In genomic region chr14:49497725-49498348, GRCh38 we compare ENCODE assay signal across 8 cellular contexts.
DNase-seq lines count a peak whose midpoint lies in the region; ATAC-seq and TF ChIP-seq lines count a peak whose summit lies in the region.

No MANE protein-coding gene starts in this region.

- BruUV-seq in OCI-LY7 (replicated peaks; lab: Mats Ljungman, UMichigan) = no TSS peak

- peak; percentile 98 to 99 for TF ChIP-seq RAD21 in liver (IDR thresholded peaks at IDR 0.05)

- no peak overlapping the region for H3K27ac ChIP-seq in heart left ventricle
- no peak overlapping the region for H3K27ac ChIP-seq in Karpas-422 (ENCODE audit: low read length)
- H3K27ac ChIP-seq in OCI-LY7 (ENCODE audit: low read depth, low read length, poor library complexity, severe bottlenecking) = no peak overlapping the region
- no peak overlapping the region for H3K27ac ChIP-seq in liver (ENCODE audit: low read depth in 1 of 2, low read length in 2 of 2)

- H3K36me3 ChIP-seq in heart left ventricle (no peaks in the 10 kb centered on the region), H7 (replicated peaks; ENCODE audit: control insufficient read depth, insufficient read depth, low read length) (no peaks in the 10 kb centered on the region), Karpas-422 (ENCODE audit: insufficient read depth, low read length) (no peaks in the 10 kb centered on the region), OCI-LY7 (ENCODE audit: insufficient read depth, low read length) (no peaks in the 10 kb centered on the region), liver (ENCODE audit: control insufficient read depth in 4 of 4, insufficient read depth in 3 of 4, low read depth in 1 of 4, low read length in 3 of 4) (no peaks in the 10 kb centered on the region)

- H3K4me2 ChIP-seq in Karpas-422 (ENCODE audit: low read depth, low read length, poor library complexity, severe bottlenecking) (no peak overlapping the region), OCI-LY7 (ENCODE audit: low read length) (no peak overlapping the region)

- no peaks in the 10 kb centered on the region for H3K79me2 ChIP-seq in Karpas-422 (ENCODE audit: low read length)
- no peaks in the 10 kb centered on the region for H3K79me2 ChIP-seq in OCI-LY7 (ENCODE audit: insufficient read depth, low read depth, low read length)

- no peaks in the 10 kb centered on the region for H3K9me2 ChIP-seq in Karpas-422 (replicated peaks; ENCODE audit: insufficient read depth, low read length)
- no peaks in the 10 kb centered on the region for H3K9me2 ChIP-seq in OCI-LY7 (ENCODE audit: insufficient read depth, low read length)

- H3K27me3 ChIP-seq in heart left ventricle (peaks cover 0 to 7% (median 0%) of the 10 kb centered on the region in 9 donors), H7 (ENCODE audit: control insufficient read depth, insufficient read depth, low read length) (no peaks in the 10 kb centered on the region), Karpas-422 (ENCODE audit: low read length) (no peaks in the 10 kb centered on the region), liver (ENCODE audit: control insufficient read depth in 4 of 4, insufficient read depth in 4 of 4, low read length in 3 of 4) (no peaks in the 10 kb centered on the region)

- H3K9ac ChIP-seq in Karpas-422 (ENCODE audit: low read length) (no peak overlapping the region), liver (ENCODE audit: low read depth in 1 of 2, low read length in 2 of 2) (no peak overlapping the region)

- TF ChIP-seq CTCF in heart left ventricle (IDR thresholded peaks at IDR 0.05) (peak; percentile 68 to 89 (median 83)), OCI-LY7 (conservative IDR thresholded peaks at IDR 0.05; ENCODE audit: low read length) (peak; percentile 94), cardiac fibroblast (IDR thresholded peaks at IDR 0.05; ENCODE audit: low read depth, low read length) (peak; percentile 79), liver (IDR thresholded peaks at IDR 0.05; ENCODE audit: low read depth, low read length, missing input control) (peak; percentile 94)

- 21 to 23% (median 22%) methylated on average over 7 of the region's 7 CpGs for WGBS in heart left ventricle, 4 donors
- WGBS in liver = 17% methylated on average over 7 of the region's 7 CpGs

- no peak overlapping the region for H3K4me3 ChIP-seq in heart left ventricle
- no peak overlapping the region for H3K4me3 ChIP-seq in H7 (ENCODE audit: insufficient read depth, low read depth, low read length)
- no peak overlapping the region for H3K4me3 ChIP-seq in Karpas-422 (ENCODE audit: low read length)
- no peak overlapping the region for H3K4me3 ChIP-seq in OCI-LY7 (ENCODE audit: low read depth, low read length, poor library complexity, severe bottlenecking)
- H3K4me3 ChIP-seq in cardiac fibroblast (replicated peaks in 1 of 2; ENCODE audit: low read depth in 2 of 2, low read length in 2 of 2) = no peak overlapping the region
- H3K4me3 ChIP-seq in liver (ENCODE audit: low read depth in 1 of 3, low read length in 3 of 3) = no peak overlapping the region

- H2AFZ ChIP-seq in Karpas-422 (ENCODE audit: low read length) (no peak overlapping the region), OCI-LY7 (ENCODE audit: low read length) (no peak overlapping the region)

- no peak for TF ChIP-seq POLR2A in heart left ventricle (IDR thresholded peaks at IDR 0.05)

- intact Hi-C loops in heart left ventricle (cut with DNase I) (no loop called here), left ventricle myocardium superior (cut with micrococcal nuclease) (no loop called here), OCI-LY7 (cut with micrococcal nuclease; ENCODE audit: unreplicated experiment) (loop anchor here (2.0 kb wide), 1 partner anchor 35 kb away; no protein-coding TSS in a partner anchor)

- ATAC-seq in heart left ventricle (peak in 1 of 4 donors; percentile 53), left ventricle myocardium superior (no peak)

- H4K20me1 ChIP-seq in Karpas-422 (ENCODE audit: insufficient read depth, low read depth, low read length) (no peaks in the 10 kb centered on the region), OCI-LY7 (ENCODE audit: insufficient read depth, low read length) (no peaks in the 10 kb centered on the region)

- POLR2A ChIA-PET in OCI-LY7 (lab: Charles Lee) = interaction anchor here (1.0 to 1.2 kb wide), 2 partner anchors 16 to 21 kb away, joined by 3 read pairs; no protein-coding TSS in a partner anchor

- no peak for DNase-seq in heart left ventricle
- DNase-seq in left ventricle myocardium superior = no peak
- DNase-seq in H7 = peak; percentile 46
- DNase-seq in Karpas-422 = peak; percentile 94
- peak; percentile 78 for DNase-seq in OCI-LY7 (ENCODE audit: low spot score)
- peak; percentile 83 to 88 for DNase-seq in cardiac fibroblast (ENCODE audit: low read depth in 2 of 2)
- no peak for DNase-seq in stimulated activated CD4-positive, alpha-beta T cell treated with anti-CD3 and anti-CD28 coated beads, Interleukin-15, amount 100 ng/mL, for 24 hours

- H3K4me1 ChIP-seq in heart left ventricle (no peaks in the 10 kb centered on the region), Karpas-422 (ENCODE audit: low read length) (no peaks in the 10 kb centered on the region), OCI-LY7 (ENCODE audit: insufficient read depth, low read length, poor library complexity, severe bottlenecking) (no peaks in the 10 kb centered on the region), liver (ENCODE audit: control insufficient read depth in 4 of 4, insufficient read depth in 4 of 4, low read length in 3 of 4) (no peaks in the 10 kb centered on the region)

- CTCF ChIA-PET in OCI-LY7 (lab: Charles Lee; ENCODE audit: unreplicated experiment) = interaction anchor here (1.7 kb wide), 1 partner anchor 36 kb away, joined by 7 read pairs; no protein-coding TSS in a partner anchor

- H3K9me3 ChIP-seq in heart left ventricle (no peaks in the 10 kb centered on the region), Karpas-422 (ENCODE audit: low read length) (no peaks in the 10 kb centered on the region), OCI-LY7 (ENCODE audit: low read length) (no peaks in the 10 kb centered on the region), liver (ENCODE audit: control insufficient read depth in 4 of 4, low read length in 3 of 4) (no peaks in the 10 kb centered on the region)

TF ChIP-seq in liver, 16 proteins besides CTCF, POLR2A, EP300 and RAD21:
- TF ChIP-seq GABPA (IDR thresholded peaks at IDR 0.05 in 1 of 2, conservative IDR thresholded peaks at IDR 0.05 in 1 of 2) = no peak
- TF ChIP-seq HNF4A (conservative IDR thresholded peaks at IDR 0.05) = no peak

Comparison
In these comparisons a context has a peak if more than half of its experiments do, and no peak if none do; other contexts are left out.
1. DNase-seq: peak in H7 (single experiment), Karpas-422 (single experiment), OCI-LY7 (single experiment) and cardiac fibroblast (2 of 2); none in heart left ventricle (0 of 5), left ventricle myocardium superior (single experiment) and stimulated activated CD4-positive, alpha-beta T cell treated with anti-CD3 and anti-CD28 coated beads, Interleukin-15, amount 100 ng/mL, for 24 hours (single experiment).
2. Peak in every context shown above with its lines, with median percentiles within 50 percentile points of each other: CTCF ChIP-seq.